22 cellular contexts compared by ENCODE assay signal in genomic region chr3:62577153-62577552, GRCh38.
DNase-seq lines count a peak whose midpoint lies in the region; ATAC-seq and TF ChIP-seq lines count a peak whose summit lies in the region.
"Had no signal": no experiment of that assay in that cellular context is flagged by ENCODE, and none has a peak within 500 bp of the region (broad histone marks: within the 10 kb centered on the region; RNA-seq: fewer than 3 reads in every experiment).

No MANE protein-coding gene starts in this region.

- intact Hi-C loops in PC-3 (cut with micrococcal nuclease) = no loop called here

- H3K4me3 ChIP-seq in epithelial cell of esophagus (ENCODE audit: low read length) (no peak overlapping the region), fibroblast of the aortic adventitia (ENCODE audit: low read depth, low read length) (no peak overlapping the region), PC-3 (ENCODE audit: low read length) (no peak overlapping the region)
- H3K4me3 ChIP-seq: A549; BLaER1 treated with 17β-estradiol and CSF1 and Interleukin-3, amounts not matched to agents 10 nM and 100 nM; GM23338 had no signal

- TF ChIP-seq CTCF in epithelial cell of esophagus (IDR thresholded peaks at IDR 0.05; ENCODE audit: insufficient read depth, low read depth, low read length, missing control alignments) (no peak), fibroblast of the aortic adventitia (IDR thresholded peaks at IDR 0.05; ENCODE audit: insufficient read depth, low read length) (no peak), PC-3 (conservative IDR thresholded peaks at IDR 0.05; ENCODE audit: low read depth, low read length) (no peak)

- CTCF ChIA-PET in PC-3 (lab: Charles Lee) = no interaction called here

- no peak overlapping the region for H3K9ac ChIP-seq in PC-3 (ENCODE audit: low read length)
- H3K9ac ChIP-seq: BLaER1 treated with 17β-estradiol and CSF1 and Interleukin-3, amounts not matched to agents 10 nM and 100 nM had no signal

- no peaks in the 10 kb centered on the region for H3F3A ChIP-seq in PC-3 (ENCODE audit: low read length, unreplicated experiment)

- no peaks in the 10 kb centered on the region for H3K4me1 ChIP-seq in PC-3 (ENCODE audit: insufficient read depth, low read length)
- H3K4me1 ChIP-seq: A549; BLaER1 treated with 17β-estradiol and CSF1 and Interleukin-3, amounts not matched to agents 10 nM and 100 nM had no signal

- no peak for ATAC-seq in PC-3
- ATAC-seq: A549, GM23338 had no signal

- H3K4me2 ChIP-seq in PC-3 (ENCODE audit: low read length) = no peak overlapping the region
- H3K4me2 ChIP-seq: A549; BLaER1 treated with 17β-estradiol and CSF1 and Interleukin-3, amounts not matched to agents 10 nM and 100 nM; GM23338 had no signal

- no peaks in the 10 kb centered on the region for H3K27me3 ChIP-seq in PC-3 (ENCODE audit: low read length)
- H3K27me3 ChIP-seq: BE2C; BLaER1 treated with 17β-estradiol and CSF1 and Interleukin-3, amounts not matched to agents 10 nM and 100 nM had no signal

- H3K9me3 ChIP-seq in PC-3 (ENCODE audit: low read length) = 0 out of 2 replicates have a peak, but pooled peaks cover 6% of the 10 kb centered on the region
- H3K9me3 ChIP-seq: A549, BE2C had no signal

- no peaks in the 10 kb centered on the region for H3K9me2 ChIP-seq in PC-3 (replicated peaks; ENCODE audit: low read length)

- H3K36me3 ChIP-seq in PC-3 (ENCODE audit: low read depth, low read length) = no peaks in the 10 kb centered on the region
- H3K36me3 ChIP-seq: BE2C; BLaER1 treated with 17β-estradiol and CSF1 and Interleukin-3, amounts not matched to agents 10 nM and 100 nM had no signal

- H4K20me1 ChIP-seq in PC-3 (ENCODE audit: low read length) = no peaks in the 10 kb centered on the region
- H4K20me1 ChIP-seq: BLaER1 treated with 17β-estradiol and CSF1 and Interleukin-3, amounts not matched to agents 10 nM and 100 nM had no signal

- H3K27ac ChIP-seq in PC-3 (ENCODE audit: low read length) = no peak overlapping the region
- H3K27ac ChIP-seq: A549; BLaER1 treated with 17β-estradiol and CSF1 and Interleukin-3, amounts not matched to agents 10 nM and 100 nM had no signal

- no TSS peak for BruUV-seq in PC-3 (replicated peaks; lab: Mats Ljungman, UMichigan)

- H3K79me2 ChIP-seq in PC-3 (ENCODE audit: low read length) = no peaks in the 10 kb centered on the region

- H2AFZ ChIP-seq in PC-3 (ENCODE audit: low read length) = no peak overlapping the region
- H2AFZ ChIP-seq: GM23338 had no signal

- POLR2A ChIA-PET in PC-3 (lab: Charles Lee; ENCODE audit: unreplicated experiment) = interaction anchor here (0.6 kb wide), 1 partner anchor 10 kb away, joined by 4 read pairs; no protein-coding TSS in a partner anchor

- DNase-seq in HCEC 1CT = peak; percentile 49
- peak; percentile 53 for DNase-seq in amniotic epithelial cell (ENCODE audit: low read depth)
- peak; percentile 21 for DNase-seq in epithelial cell of esophagus (ENCODE audit: low read depth)
- DNase-seq in fibroblast of the aortic adventitia (ENCODE audit: low read depth) = peak; percentile 26
- DNase-seq in ureter (ENCODE audit: low spot score) = no peak
- no peak for DNase-seq in MV-4-11 (lab: John Stamatoyannopoulos, UW)
- DNase-seq in PC-3 = no peak
- DNase-seq: 8988T; ACHN; AML-193; BE2C; CD4-positive, alpha-beta T cell; CD8-positive, alpha-beta memory T cell; DMS 273 treated with DMSO at 0.1 percent for 48 hours; DMS79; EL; GDM1; H9; HFFc6 had no signal

Comparison
In these comparisons a context has a peak if more than half of its experiments do, and no peak if none do; other contexts are left out.
1. DNase-seq: peak in HCEC 1CT (single experiment), amniotic epithelial cell (single experiment), epithelial cell of esophagus (single experiment) and fibroblast of the aortic adventitia (single experiment); none in ureter (single experiment), MV-4-11 (single experiment) and PC-3 (single experiment).